ENCODE assay signal across 1 cellular context in genomic region chr13:46665630-46666482, GRCh38.
TF ChIP-seq lines count a peak whose summit lies in the region.

No MANE protein-coding gene starts in this region.

TF ChIP-seq in H1, 55 proteins besides CTCF, POLR2A, EP300 and RAD21 (continued from another document):
- peak; percentile 6 for TF ChIP-seq CHD7 (IDR thresholded peaks at IDR 0.05; ENCODE audit: insufficient replicate concordance, low read length)
TF ChIP-seq in H1: peak in this region for 1.
